Comparison of ENCODE assay signal across 1 cellular context in the genomic region with DNA sequence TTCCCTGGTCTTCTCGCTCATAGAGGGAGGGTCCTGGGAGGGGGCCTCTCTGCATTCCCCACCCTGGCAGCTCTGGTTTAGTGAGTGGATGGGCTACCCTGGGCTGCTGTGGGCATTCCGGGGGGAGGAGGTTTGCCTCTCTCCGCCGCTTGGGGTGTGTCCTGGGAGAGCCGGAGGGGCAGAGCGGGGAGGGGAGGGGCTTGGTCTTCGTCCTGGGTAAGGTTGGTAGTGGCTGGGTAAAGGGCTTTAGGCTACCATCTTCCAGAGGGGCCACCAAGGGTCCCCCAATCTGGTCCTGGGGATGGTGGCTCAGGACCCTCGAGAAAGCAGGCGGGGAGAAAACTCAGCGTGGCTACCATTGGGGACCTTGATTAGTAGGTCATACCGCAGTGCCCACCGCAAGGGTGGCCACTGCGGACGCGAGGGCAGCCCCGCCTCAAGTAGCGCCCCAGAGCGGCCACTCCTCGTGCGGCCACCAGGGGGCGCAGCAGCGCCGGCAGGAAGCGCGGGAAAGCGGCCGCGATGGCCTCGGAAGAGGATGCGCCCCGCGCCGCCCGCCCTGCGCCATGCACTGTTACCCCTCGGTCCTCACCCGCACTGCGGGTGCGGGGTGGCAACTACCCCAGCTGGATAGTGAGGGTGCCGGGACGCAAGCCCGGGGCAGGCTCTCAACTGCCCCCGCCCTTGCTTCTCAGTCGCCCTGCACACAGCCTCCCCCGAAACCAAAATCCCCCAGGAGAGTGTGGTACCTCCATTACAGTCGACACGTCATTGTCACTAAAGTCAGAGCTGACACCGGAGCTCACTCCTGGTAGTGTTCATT.
A peak's percentile ranks its signal among the peaks of the same experiment; 100 is the strongest.
TF ChIP-seq lines count a peak whose summit lies in the region.

No MANE protein-coding gene starts in this region.

TF ChIP-seq in HEK293, 187 proteins besides CTCF, POLR2A, EP300 and RAD21 (continued from another document and continues in another):
- TF ChIP-seq ZNF768 (tag by site-specific recombination; IDR thresholded peaks at IDR 0.05) (no peak; the same call in 1 of the 2 replicates), ZNF785 (tag by site-specific recombination; IDR thresholded peaks at IDR 0.05) (peak; percentile 54; the same call in 1 of the 2 replicates), ZNF561 (tag by site-specific recombination; IDR thresholded peaks at IDR 0.05; ENCODE audit: borderline replicate concordance) (peak; percentile 73), ZNF677 (tag by site-specific recombination; IDR thresholded peaks at IDR 0.05) (no peak), OSR2 (tag by site-specific recombination; IDR thresholded peaks at IDR 0.05) (no peak), BCL11A (tag by site-specific recombination; IDR thresholded peaks at IDR 0.05; ENCODE audit: low read depth) (peak; percentile 8; the same call in 1 of the 2 replicates), ZNF585B (tag by site-specific recombination; IDR thresholded peaks at IDR 0.05) (no peak), ZFP69B (tag by site-specific recombination; IDR thresholded peaks at IDR 0.05) (0 out of 2 replicates have a peak, but pooled peaks have one; percentile 52), KLF7 (tag by site-specific recombination; IDR thresholded peaks at IDR 0.05; ENCODE audit: borderline replicate concordance) (no peak), ZFP37 (tag by site-specific recombination; IDR thresholded peaks at IDR 0.05) (peak; percentile 48; the same call in 1 of the 2 replicates), ZNF776 (tag by site-specific recombination; IDR thresholded peaks at IDR 0.05; ENCODE audit: borderline replicate concordance) (no peak), ZNF600 (tag by site-specific recombination; IDR thresholded peaks at IDR 0.05) (0 out of 2 replicates have a peak, but pooled peaks have one; percentile 61), ZNF560 (tag by site-specific recombination; IDR thresholded peaks at IDR 0.05; ENCODE audit: borderline replicate concordance) (no peak), EGR2 (tag by site-specific recombination; IDR thresholded peaks at IDR 0.05; ENCODE audit: low read depth) (no peak), ZNF701 (tag by site-specific recombination; IDR thresholded peaks at IDR 0.05) (no peak), ZNF324 (tag by site-specific recombination; IDR thresholded peaks at IDR 0.05) (peak; percentile 81), ZSCAN30 (tag by site-specific recombination; IDR thresholded peaks at IDR 0.05) (peak; percentile 90; the same call in 1 of the 2 replicates), ZBTB21 (tag by site-specific recombination; IDR thresholded peaks at IDR 0.05) (no peak), BCL11B (tag by site-specific recombination; IDR thresholded peaks at IDR 0.05; ENCODE audit: low read depth) (peak; percentile 43; the same call in 1 of the 2 replicates), ZNF837 (tag by site-specific recombination; IDR thresholded peaks at IDR 0.05) (no peak), ZNF571 (tag by site-specific recombination; IDR thresholded peaks at IDR 0.05) (no peak), HOXA7 (CRISPR knock-in tag; IDR thresholded peaks at IDR 0.05; ENCODE audit: borderline replicate concordance) (no peak), ZNF664 (tag by site-specific recombination; IDR thresholded peaks at IDR 0.05) (no peak), ZNF16 (tag by site-specific recombination; IDR thresholded peaks at IDR 0.05; ENCODE audit: low read depth) (no peak), ZNF37A (tag by site-specific recombination; IDR thresholded peaks at IDR 0.05) (no peak), ZNF792 (tag by site-specific recombination; IDR thresholded peaks at IDR 0.05) (0 out of 2 replicates have a peak, but pooled peaks have one; percentile 28), ZFP41 (tag by site-specific recombination; IDR thresholded peaks at IDR 0.05; ENCODE audit: borderline replicate concordance) (no peak), SALL2 (tag by site-specific recombination; IDR thresholded peaks at IDR 0.05; ENCODE audit: borderline replicate concordance) (0 out of 2 replicates have a peak, but pooled peaks have one; percentile 43), ZEB2 (tag by site-specific recombination; IDR thresholded peaks at IDR 0.05) (peak; percentile 72; the same call in 1 of the 2 replicates), ZNF394 (tag by site-specific recombination; IDR thresholded peaks at IDR 0.05; ENCODE audit: borderline replicate concordance) (peak; percentile 34; the same call in 1 of the 2 replicates), ZNF548 (tag by site-specific recombination; IDR thresholded peaks at IDR 0.05) (no peak), ZNF529 (tag by site-specific recombination; IDR thresholded peaks at IDR 0.05; ENCODE audit: insufficient replicate concordance) (peak; percentile 96), ZBTB48 (tag by site-specific recombination; IDR thresholded peaks at IDR 0.05) (peak; percentile 47; the same call in 1 of the 2 replicates), ZNF830 (tag by site-specific recombination; IDR thresholded peaks at IDR 0.05; ENCODE audit: low read depth) (no peak), ZNF843 (tag by site-specific recombination; IDR thresholded peaks at IDR 0.05) (no peak), GLIS1 (tag by site-specific recombination; IDR thresholded peaks at IDR 0.05) (peak; percentile 19; the same call in 1 of the 2 replicates), ZNF354C (tag by site-specific recombination; IDR thresholded peaks at IDR 0.05; ENCODE audit: borderline replicate concordance, low read depth) (no peak), ZNF274 (IDR thresholded peaks at IDR 0.05; ENCODE audit: low read length) (no peak), ZNF274 (tag by site-specific recombination; IDR thresholded peaks at IDR 0.05; ENCODE audit: borderline replicate concordance) (no peak), KLF8 (tag by site-specific recombination; IDR thresholded peaks at IDR 0.05) (peak; percentile 61; the same call in 1 of the 2 replicates)
- TF ChIP-seq, protein P1, sequence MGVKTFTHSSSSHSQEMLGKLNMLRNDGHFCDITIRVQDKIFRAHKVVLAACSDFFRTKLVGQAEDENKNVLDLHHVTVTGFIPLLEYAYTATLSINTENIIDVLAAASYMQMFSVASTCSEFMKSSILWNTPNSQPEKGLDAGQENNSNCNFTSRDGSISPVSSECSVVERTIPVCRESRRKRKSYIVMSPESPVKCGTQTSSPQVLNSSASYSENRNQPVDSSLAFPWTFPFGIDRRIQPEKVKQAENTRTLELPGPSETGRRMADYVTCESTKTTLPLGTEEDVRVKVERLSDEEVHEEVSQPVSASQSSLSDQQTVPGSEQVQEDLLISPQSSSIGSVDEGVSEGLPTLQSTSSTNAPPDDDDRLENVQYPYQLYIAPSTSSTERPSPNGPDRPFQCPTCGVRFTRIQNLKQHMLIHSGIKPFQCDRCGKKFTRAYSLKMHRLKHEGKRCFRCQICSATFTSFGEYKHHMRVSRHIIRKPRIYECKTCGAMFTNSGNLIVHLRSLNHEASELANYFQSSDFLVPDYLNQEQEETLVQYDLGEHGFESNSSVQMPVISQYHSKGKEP (tag by site-specific recombination; IDR thresholded peaks at IDR 0.05): no peak
- TF ChIP-seq, protein P2, sequence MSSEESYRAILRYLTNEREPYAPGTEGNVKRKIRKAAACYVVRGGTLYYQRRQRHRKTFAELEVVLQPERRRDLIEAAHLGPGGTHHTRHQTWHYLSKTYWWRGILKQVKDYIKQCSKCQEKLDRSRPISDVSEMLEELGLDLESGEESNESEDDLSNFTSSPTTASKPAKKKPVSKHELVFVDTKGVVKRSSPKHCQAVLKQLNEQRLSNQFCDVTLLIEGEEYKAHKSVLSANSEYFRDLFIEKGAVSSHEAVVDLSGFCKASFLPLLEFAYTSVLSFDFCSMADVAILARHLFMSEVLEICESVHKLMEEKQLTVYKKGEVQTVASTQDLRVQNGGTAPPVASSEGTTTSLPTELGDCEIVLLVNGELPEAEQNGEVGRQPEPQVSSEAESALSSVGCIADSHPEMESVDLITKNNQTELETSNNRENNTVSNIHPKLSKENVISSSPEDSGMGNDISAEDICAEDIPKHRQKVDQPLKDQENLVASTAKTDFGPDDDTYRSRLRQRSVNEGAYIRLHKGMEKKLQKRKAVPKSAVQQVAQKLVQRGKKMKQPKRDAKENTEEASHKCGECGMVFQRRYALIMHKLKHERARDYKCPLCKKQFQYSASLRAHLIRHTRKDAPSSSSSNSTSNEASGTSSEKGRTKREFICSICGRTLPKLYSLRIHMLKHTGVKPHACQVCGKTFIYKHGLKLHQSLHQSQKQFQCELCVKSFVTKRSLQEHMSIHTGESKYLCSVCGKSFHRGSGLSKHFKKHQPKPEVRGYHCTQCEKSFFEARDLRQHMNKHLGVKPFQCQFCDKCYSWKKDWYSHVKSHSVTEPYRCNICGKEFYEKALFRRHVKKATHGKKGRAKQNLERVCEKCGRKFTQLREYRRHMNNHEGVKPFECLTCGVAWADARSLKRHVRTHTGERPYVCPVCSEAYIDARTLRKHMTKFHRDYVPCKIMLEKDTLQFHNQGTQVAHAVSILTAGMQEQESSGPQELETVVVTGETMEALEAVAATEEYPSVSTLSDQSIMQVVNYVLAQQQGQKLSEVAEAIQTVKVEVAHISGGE (tag by site-specific recombination; conservative IDR thresholded peaks at IDR 0.05; ENCODE audit: low read depth): no peak
- TF ChIP-seq, protein P3, sequence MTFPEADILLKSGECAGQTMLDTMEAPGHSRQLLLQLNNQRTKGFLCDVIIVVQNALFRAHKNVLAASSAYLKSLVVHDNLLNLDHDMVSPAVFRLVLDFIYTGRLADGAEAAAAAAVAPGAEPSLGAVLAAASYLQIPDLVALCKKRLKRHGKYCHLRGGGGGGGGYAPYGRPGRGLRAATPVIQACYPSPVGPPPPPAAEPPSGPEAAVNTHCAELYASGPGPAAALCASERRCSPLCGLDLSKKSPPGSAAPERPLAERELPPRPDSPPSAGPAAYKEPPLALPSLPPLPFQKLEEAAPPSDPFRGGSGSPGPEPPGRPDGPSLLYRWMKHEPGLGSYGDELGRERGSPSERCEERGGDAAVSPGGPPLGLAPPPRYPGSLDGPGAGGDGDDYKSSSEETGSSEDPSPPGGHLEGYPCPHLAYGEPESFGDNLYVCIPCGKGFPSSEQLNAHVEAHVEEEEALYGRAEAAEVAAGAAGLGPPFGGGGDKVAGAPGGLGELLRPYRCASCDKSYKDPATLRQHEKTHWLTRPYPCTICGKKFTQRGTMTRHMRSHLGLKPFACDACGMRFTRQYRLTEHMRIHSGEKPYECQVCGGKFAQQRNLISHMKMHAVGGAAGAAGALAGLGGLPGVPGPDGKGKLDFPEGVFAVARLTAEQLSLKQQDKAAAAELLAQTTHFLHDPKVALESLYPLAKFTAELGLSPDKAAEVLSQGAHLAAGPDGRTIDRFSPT (tag by site-specific recombination; IDR thresholded peaks at IDR 0.05): peak; percentile 91
- TF ChIP-seq, protein P4, sequence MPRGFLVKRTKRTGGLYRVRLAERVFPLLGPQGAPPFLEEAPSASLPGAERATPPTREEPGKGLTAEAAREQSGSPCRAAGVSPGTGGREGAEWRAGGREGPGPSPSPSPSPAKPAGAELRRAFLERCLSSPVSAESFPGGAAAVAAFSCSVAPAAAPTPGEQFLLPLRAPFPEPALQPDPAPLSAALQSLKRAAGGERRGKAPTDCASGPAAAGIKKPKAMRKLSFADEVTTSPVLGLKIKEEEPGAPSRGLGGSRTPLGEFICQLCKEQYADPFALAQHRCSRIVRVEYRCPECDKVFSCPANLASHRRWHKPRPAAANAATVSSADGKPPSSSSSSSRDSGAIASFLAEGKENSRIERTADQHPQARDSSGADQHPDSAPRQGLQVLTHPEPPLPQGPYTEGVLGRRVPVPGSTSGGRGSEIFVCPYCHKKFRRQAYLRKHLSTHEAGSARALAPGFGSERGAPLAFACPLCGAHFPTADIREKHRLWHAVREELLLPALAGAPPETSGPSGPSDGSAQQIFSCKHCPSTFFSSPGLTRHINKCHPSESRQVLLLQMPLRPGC (tag by site-specific recombination; IDR thresholded peaks at IDR 0.05): 0 out of 2 replicates have a peak, but pooled peaks have one; percentile 39
- TF ChIP-seq, protein P5, sequence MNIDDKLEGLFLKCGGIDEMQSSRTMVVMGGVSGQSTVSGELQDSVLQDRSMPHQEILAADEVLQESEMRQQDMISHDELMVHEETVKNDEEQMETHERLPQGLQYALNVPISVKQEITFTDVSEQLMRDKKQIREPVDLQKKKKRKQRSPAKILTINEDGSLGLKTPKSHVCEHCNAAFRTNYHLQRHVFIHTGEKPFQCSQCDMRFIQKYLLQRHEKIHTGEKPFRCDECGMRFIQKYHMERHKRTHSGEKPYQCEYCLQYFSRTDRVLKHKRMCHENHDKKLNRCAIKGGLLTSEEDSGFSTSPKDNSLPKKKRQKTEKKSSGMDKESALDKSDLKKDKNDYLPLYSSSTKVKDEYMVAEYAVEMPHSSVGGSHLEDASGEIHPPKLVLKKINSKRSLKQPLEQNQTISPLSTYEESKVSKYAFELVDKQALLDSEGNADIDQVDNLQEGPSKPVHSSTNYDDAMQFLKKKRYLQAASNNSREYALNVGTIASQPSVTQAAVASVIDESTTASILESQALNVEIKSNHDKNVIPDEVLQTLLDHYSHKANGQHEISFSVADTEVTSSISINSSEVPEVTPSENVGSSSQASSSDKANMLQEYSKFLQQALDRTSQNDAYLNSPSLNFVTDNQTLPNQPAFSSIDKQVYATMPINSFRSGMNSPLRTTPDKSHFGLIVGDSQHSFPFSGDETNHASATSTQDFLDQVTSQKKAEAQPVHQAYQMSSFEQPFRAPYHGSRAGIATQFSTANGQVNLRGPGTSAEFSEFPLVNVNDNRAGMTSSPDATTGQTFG (tag by site-specific recombination; IDR thresholded peaks at IDR 0.05; ENCODE audit: borderline replicate concordance): no peak
- TF ChIP-seq, protein P6, sequence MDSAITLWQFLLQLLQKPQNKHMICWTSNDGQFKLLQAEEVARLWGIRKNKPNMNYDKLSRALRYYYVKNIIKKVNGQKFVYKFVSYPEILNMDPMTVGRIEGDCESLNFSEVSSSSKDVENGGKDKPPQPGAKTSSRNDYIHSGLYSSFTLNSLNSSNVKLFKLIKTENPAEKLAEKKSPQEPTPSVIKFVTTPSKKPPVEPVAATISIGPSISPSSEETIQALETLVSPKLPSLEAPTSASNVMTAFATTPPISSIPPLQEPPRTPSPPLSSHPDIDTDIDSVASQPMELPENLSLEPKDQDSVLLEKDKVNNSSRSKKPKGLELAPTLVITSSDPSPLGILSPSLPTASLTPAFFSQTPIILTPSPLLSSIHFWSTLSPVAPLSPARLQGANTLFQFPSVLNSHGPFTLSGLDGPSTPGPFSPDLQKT (IDR thresholded peaks at IDR 0.05; ENCODE audit: borderline replicate concordance, low read depth, low read length): no peak
- TF ChIP-seq, protein P7, sequence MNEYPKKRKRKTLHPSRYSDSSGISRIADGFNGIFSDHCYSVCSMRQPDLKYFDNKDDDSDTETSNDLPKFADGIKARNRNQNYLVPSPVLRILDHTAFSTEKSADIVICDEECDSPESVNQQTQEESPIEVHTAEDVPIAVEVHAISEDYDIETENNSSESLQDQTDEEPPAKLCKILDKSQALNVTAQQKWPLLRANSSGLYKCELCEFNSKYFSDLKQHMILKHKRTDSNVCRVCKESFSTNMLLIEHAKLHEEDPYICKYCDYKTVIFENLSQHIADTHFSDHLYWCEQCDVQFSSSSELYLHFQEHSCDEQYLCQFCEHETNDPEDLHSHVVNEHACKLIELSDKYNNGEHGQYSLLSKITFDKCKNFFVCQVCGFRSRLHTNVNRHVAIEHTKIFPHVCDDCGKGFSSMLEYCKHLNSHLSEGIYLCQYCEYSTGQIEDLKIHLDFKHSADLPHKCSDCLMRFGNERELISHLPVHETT (tag by site-specific recombination; IDR thresholded peaks at IDR 0.05): no peak
- TF ChIP-seq, protein P8, sequence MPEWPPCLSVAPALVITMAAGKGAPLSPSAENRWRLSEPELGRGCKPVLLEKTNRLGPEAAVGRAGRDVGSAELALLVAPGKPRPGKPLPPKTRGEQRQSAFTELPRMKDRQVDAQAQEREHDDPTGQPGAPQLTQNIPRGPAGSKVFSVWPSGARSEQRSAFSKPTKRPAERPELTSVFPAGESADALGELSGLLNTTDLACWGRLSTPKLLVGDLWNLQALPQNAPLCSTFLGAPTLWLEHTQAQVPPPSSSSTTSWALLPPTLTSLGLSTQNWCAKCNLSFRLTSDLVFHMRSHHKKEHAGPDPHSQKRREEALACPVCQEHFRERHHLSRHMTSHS (tag by site-specific recombination; IDR thresholded peaks at IDR 0.05): no peak
